ENCODE assay signal across 23 cellular contexts in genomic region chr6:105319331-105319730, GRCh38.
DNase-seq lines count a peak whose midpoint lies in the region; ATAC-seq and TF ChIP-seq lines count a peak whose summit lies in the region.
"Had no signal": no experiment of that assay in that cellular context is flagged by ENCODE, and none has a peak within 500 bp of the region (broad histone marks: within the 10 kb centered on the region; RNA-seq: fewer than 3 reads in every experiment).

No MANE protein-coding gene starts in this region.

- peaks cover 56% of the 10 kb centered on the region for H3K4me1 ChIP-seq in psoas muscle
- no peaks in the 10 kb centered on the region for H3K4me1 ChIP-seq in CD8-positive, alpha-beta T cell (ENCODE audit: insufficient read depth, low read length)
- H3K4me1 ChIP-seq: parathyroid adenoma had no signal

- H3K4me1 Mint-ChIP-seq in CD8-positive, alpha-beta T cell (ENCODE audit: low read depth): no peaks in the 10 kb centered on the region
- H3K4me1 Mint-ChIP-seq: CD8-positive, alpha-beta memory T cell; stimulated activated naive B cell treated with anti-CD40 and anti-IgM and Interleukin-4, amounts not matched to agents 10 μg/mL and 1 μg/mL and 100 μg/mL, for 72 hours had no signal

- CTCF ChIA-PET in RWPE1 (lab: Yijun Ruan, JAX): no interaction called here
- CTCF ChIA-PET in CD8-positive, alpha-beta T cell (lab: Charles Lee): no interaction called here

- no peak overlapping the region for H3K4me3 Mint-ChIP-seq in CD8-positive, alpha-beta T cell
- H3K4me3 Mint-ChIP-seq: CD8-positive, alpha-beta memory T cell; natural killer cell treated with Interleukin-12 subunit alpha and Interleukin-12 subunit beta and Interleukin-15 and Interleukin-18, amount 100 ng/mL, for 72 hours; stimulated activated naive B cell treated with anti-CD40 and anti-IgM and Interleukin-4, amounts not matched to agents 10 μg/mL and 1 μg/mL and 100 μg/mL, for 72 hours had no signal

- TF ChIP-seq CTCF in RWPE1 (conservative IDR thresholded peaks at IDR 0.05; ENCODE audit: low read depth) (no peak), epithelial cell of esophagus (IDR thresholded peaks at IDR 0.05; ENCODE audit: insufficient read depth, low read depth, low read length, missing control alignments) (no peak), psoas muscle (IDR thresholded peaks at IDR 0.05) (no peak)
- TF ChIP-seq CTCF in CD8-positive, alpha-beta T cell (IDR thresholded peaks at IDR 0.05): no peak

- H3K9me3 ChIP-seq in psoas muscle: no peaks in the 10 kb centered on the region
- no peaks in the 10 kb centered on the region for H3K9me3 ChIP-seq in CD8-positive, alpha-beta T cell (ENCODE audit: low read length)
- H3K9me3 ChIP-seq: thoracic aorta had no signal

- H3K27me3 Mint-ChIP-seq in CD8-positive, alpha-beta T cell (ENCODE audit: low read depth): no peaks in the 10 kb centered on the region
- H3K27me3 Mint-ChIP-seq: CD8-positive, alpha-beta memory T cell; natural killer cell treated with Interleukin-12 subunit alpha and Interleukin-12 subunit beta and Interleukin-15 and Interleukin-18, amount 100 ng/mL, for 72 hours; stimulated activated naive B cell treated with anti-CD40 and anti-IgM and Interleukin-4, amounts not matched to agents 10 μg/mL and 1 μg/mL and 100 μg/mL, for 72 hours had no signal

- H3K36me3 Mint-ChIP-seq in CD8-positive, alpha-beta T cell: peaks cover 88% of the 10 kb centered on the region

- H3K36me3 ChIP-seq in psoas muscle (ENCODE audit: insufficient read depth in 1 of 2, low read depth in 1 of 2): peaks cover 10 to 28% of the 10 kb centered on the region in 2 donors
- peaks cover 13% of the 10 kb centered on the region for H3K36me3 ChIP-seq in CD8-positive, alpha-beta T cell (ENCODE audit: insufficient read depth, low read length)

- POLR2A ChIA-PET in RWPE1 (lab: Yijun Ruan, JAX; ENCODE audit: low non-redundant PET): no interaction called here
- POLR2A ChIA-PET in CD8-positive, alpha-beta T cell (lab: Charles Lee): no interaction called here

- DNase-seq in GM03348 (ENCODE audit: low spot score) (peak; percentile 39), RWPE1 (ENCODE audit: low spot score) (no peak), epithelial cell of esophagus (ENCODE audit: low read depth) (peak; percentile 51), psoas muscle (no peak), SIG-M5 (lab: John Stamatoyannopoulos, UW) (no peak)
- DNase-seq in CD8-positive, alpha-beta T cell: no peak
- DNase-seq: activated CD4-positive, alpha-beta T cell treated with anti-CD3 and anti-CD28 coated beads, Interleukin-2, amount 50 U/mL, for 4 hours; activated CD8-positive, alpha-beta memory T cell treated with anti-CD3 and anti-CD28 coated beads, Interleukin-2, amount 50 U/mL, for 48 hours; activated effector memory CD4-positive, alpha-beta T cell treated with anti-CD3 and anti-CD28 coated beads, Interleukin-2, amount 50 U/mL, for 16 hours; CD8-positive, alpha-beta memory T cell; dorsolateral prefrontal cortex; left colon; midbrain; NCI-H1105 treated with DMSO at 0.1 percent for 48 hours; NCI-H2081 treated with DMSO at 0.1 percent for 48 hours; NCI-H524; Right ventricle myocardium superior; stimulated activated naive B cell treated with anti-CD40 and anti-IgM and Interleukin-4, amounts not matched to agents 10 μg/mL and 1 μg/mL and 100 μg/mL, for 72 hours; WERI-Rb-1 had no signal

- 94 to 100% (median 97%) methylated on average over 1 of the region's 1 CpG for WGBS in psoas muscle, 3 donors

- H3K27ac ChIP-seq in RWPE1 (peak overlapping the region; percentile 52; the same call in 1 of the 2 replicates), psoas muscle (peak overlapping the region; percentile 64)
- no peak overlapping the region for H3K27ac ChIP-seq in CD8-positive, alpha-beta T cell (ENCODE audit: low read depth, low read length)
- H3K27ac ChIP-seq: dorsolateral prefrontal cortex, parathyroid adenoma, thoracic aorta, WERI-Rb-1 had no signal

- H3K4me3 ChIP-seq in epithelial cell of esophagus (ENCODE audit: low read length) (no peak overlapping the region), psoas muscle (no peak overlapping the region)
- H3K4me3 ChIP-seq in CD8-positive, alpha-beta T cell (ENCODE audit: low read depth, low read length): no peak overlapping the region
- H3K4me3 ChIP-seq: dorsolateral prefrontal cortex, thoracic aorta had no signal

- H3K27ac Mint-ChIP-seq in CD8-positive, alpha-beta T cell: no peak overlapping the region
- H3K27ac Mint-ChIP-seq: natural killer cell treated with Interleukin-12 subunit alpha and Interleukin-12 subunit beta and Interleukin-15 and Interleukin-18, amount 100 ng/mL, for 72 hours; stimulated activated naive B cell treated with anti-CD40 and anti-IgM and Interleukin-4, amounts not matched to agents 10 μg/mL and 1 μg/mL and 100 μg/mL, for 72 hours had no signal

- intact Hi-C loops in psoas muscle (cut with DNase I): loop anchor here (2.0 to 5.0 kb wide), 2 partner anchors 43 to 83 kb away; partner anchors contain the start of gene PREP (in 1 of the 2)
- intact Hi-C loops in CD8-positive, alpha-beta T cell (cut with DNase I, micrococcal nuclease): loop anchor here in 1 of 2 experiments (5.0 kb wide), 1 partner anchor 83 kb away; the partner anchor contains the start of gene PREP

- H3K27me3 ChIP-seq in psoas muscle (ENCODE audit: insufficient read depth in 3 of 3, low read length in 2 of 3): no peaks in the 10 kb centered on the region
- no peaks in the 10 kb centered on the region for H3K27me3 ChIP-seq in CD8-positive, alpha-beta T cell (ENCODE audit: insufficient read depth, low read length)
- H3K27me3 ChIP-seq: dorsolateral prefrontal cortex had no signal

- ATAC-seq in psoas muscle: no peak
- no peak for ATAC-seq in GM18511 (IDR thresholded peaks at IDR 0.05; ENCODE audit: unreplicated experiment)
- ATAC-seq in CD8-positive, alpha-beta T cell: no peak
- ATAC-seq: left colon; stimulated activated naive B cell treated with anti-CD40 and anti-IgM and Interleukin-4, amounts not matched to agents 10 μg/mL and 1 μg/mL and 100 μg/mL, for 72 hours had no signal

- H3K9me3 Mint-ChIP-seq in CD8-positive, alpha-beta T cell: no peaks in the 10 kb centered on the region
- H3K9me3 Mint-ChIP-seq: CD8-positive, alpha-beta memory T cell; natural killer cell treated with Interleukin-12 subunit alpha and Interleukin-12 subunit beta and Interleukin-15 and Interleukin-18, amount 100 ng/mL, for 72 hours; stimulated activated naive B cell treated with anti-CD40 and anti-IgM and Interleukin-4, amounts not matched to agents 10 μg/mL and 1 μg/mL and 100 μg/mL, for 72 hours had no signal

Comparison
In these comparisons a context has a peak if more than half of its experiments do, and no peak if none do; other contexts are left out.
1. DNase-seq: peak in GM03348 (single experiment) and epithelial cell of esophagus (single experiment); none in RWPE1 (single experiment), psoas muscle (0 of 2), CD8-positive, alpha-beta T cell (0 of 7) and SIG-M5 (single experiment).